ENCODE assay signal across 19 cellular contexts in genomic region chr2:127051780-127052067, GRCh38.
"Had no signal": no experiment of that assay in that cellular context is flagged by ENCODE, and none has a peak within 500 bp of the region (broad histone marks: within the 10 kb centered on the region; RNA-seq: fewer than 3 reads in every experiment).

No MANE protein-coding gene starts in this region.

- H3K27me3 ChIP-seq: colonic mucosa, foreskin keratinocyte, stomach, upper lobe of left lung had no signal

- H3K36me3 ChIP-seq: colonic mucosa, prostate gland, thoracic aorta had no signal

- H3K9me3 ChIP-seq: colonic mucosa, left ventricle myocardium inferior, mucosa of descending colon, prostate gland, stomach, thoracic aorta, upper lobe of left lung had no signal

- ATAC-seq: activated T-helper 17 cell treated with anti-CD3 and anti-CD28 coated beads, Interleukin-2, amount 50 U/mL, for 72 hours; foreskin keratinocyte; mucosa of descending colon had no signal

- H3K27ac ChIP-seq: colonic mucosa, foreskin keratinocyte, left ventricle myocardium inferior, prostate gland, skin epidermis, stomach, thoracic aorta, upper lobe of left lung, WERI-Rb-1 had no signal

- H3K4me3 ChIP-seq: colonic mucosa, left ventricle myocardium inferior, mucosa of descending colon, prostate gland, skin epidermis, stomach, thoracic aorta, upper lobe of left lung had no signal

- H3K4me1 ChIP-seq: foreskin keratinocyte, prostate gland had no signal

- DNase-seq: activated CD4-positive, alpha-beta T cell treated with anti-CD3 and anti-CD28 coated beads for 1 hour; activated CD4-positive, alpha-beta T cell treated with anti-CD3 and anti-CD28 coated beads, Interleukin-2, amount 50 U/mL, for 48 hours; activated naive CD4-positive, alpha-beta T cell; activated T-cell treated with anti-CD3 and anti-CD28 coated beads for 4 hours; central memory CD4-positive, alpha-beta T cell; colonic mucosa; foreskin keratinocyte; naive B cell; stimulated activated CD4-positive, alpha-beta T cell treated with anti-CD3 and anti-CD28 coated beads, Interleukin-15, amount 100 ng/mL, for 24 hours; stimulated activated CD4-positive, alpha-beta T cell treated with anti-CD3 and anti-CD28 coated beads, Interleukin-4, amount 100 ng/mL, for 1 hour; stomach had no signal
